ENCODE assay signal across 8 cellular contexts in the genomic region with DNA sequence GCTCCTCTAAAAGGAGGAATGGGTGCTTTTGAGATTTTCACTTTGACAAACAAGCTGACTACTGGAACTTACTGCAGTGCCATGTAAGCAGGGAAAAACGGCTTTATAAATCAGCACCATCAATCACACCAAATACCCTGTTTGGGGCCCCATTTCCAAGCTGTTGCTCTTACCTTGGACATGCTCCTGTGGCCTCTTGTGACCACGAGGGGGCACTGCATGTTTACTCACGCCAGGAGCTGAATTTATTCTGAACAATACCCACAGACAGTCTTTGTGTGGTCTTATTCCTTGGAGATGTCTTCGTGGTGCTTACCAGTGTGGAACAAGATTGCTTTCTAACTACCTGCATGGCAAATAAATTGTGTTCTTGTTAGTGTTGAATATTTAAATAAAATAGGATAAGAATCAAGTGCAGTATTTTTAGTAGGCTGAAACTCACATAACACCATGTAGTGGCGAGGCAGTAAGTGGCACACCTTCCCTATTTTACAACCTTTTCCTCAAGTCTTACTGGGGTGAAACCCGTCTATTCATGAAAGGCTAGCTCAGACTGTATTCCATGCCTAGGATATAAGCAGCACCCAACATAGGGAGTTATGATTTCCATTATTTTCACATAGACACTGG.
DNase-seq lines count a peak whose midpoint lies in the region; ATAC-seq and TF ChIP-seq lines count a peak whose summit lies in the region.

No MANE protein-coding gene starts in this region.

- H3K18ac ChIP-seq in neuronal stem cell (ENCODE audit: low read length): no peak overlapping the region

- no peak overlapping the region for H4K8ac ChIP-seq in neuronal stem cell (ENCODE audit: low read depth, low read length)

- no peak overlapping the region for H2AK5ac ChIP-seq in neuronal stem cell (ENCODE audit: low read depth, low read length)

- H3K27me3 ChIP-seq in H7 (ENCODE audit: control insufficient read depth, insufficient read depth, low read length): no peaks in the 10 kb centered on the region
- H3K27me3 ChIP-seq in neuronal stem cell (ENCODE audit: control insufficient read depth in 3 of 3, insufficient read depth in 3 of 3, low read depth in 1 of 3, low read length in 3 of 3): peaks cover 0 to 5% (median 0%) of the 10 kb centered on the region in 3 experiments

- no peak overlapping the region for H2BK12ac ChIP-seq in neuronal stem cell (ENCODE audit: low read length)

- TF ChIP-seq CTCF in VCaP (conservative IDR thresholded peaks at IDR 0.05) (peak; percentile 76), fibroblast of the aortic adventitia (IDR thresholded peaks at IDR 0.05; ENCODE audit: insufficient read depth, low read length) (peak; percentile 55)

- no peak overlapping the region for H3K4ac ChIP-seq in neuronal stem cell (ENCODE audit: low read length)

- H3K79me1 ChIP-seq in neuronal stem cell (ENCODE audit: low read depth, low read length): no peaks in the 10 kb centered on the region

- H2BK5ac ChIP-seq in neuronal stem cell (ENCODE audit: low read length): no peak overlapping the region

- H3K36me3 ChIP-seq in H7 (replicated peaks; ENCODE audit: control insufficient read depth, insufficient read depth, low read length): no peaks in the 10 kb centered on the region
- no peaks in the 10 kb centered on the region for H3K36me3 ChIP-seq in neuronal stem cell (replicated peaks in 1 of 2; ENCODE audit: control insufficient read depth in 2 of 2, insufficient read depth in 2 of 2, low read length in 2 of 2)

- H2AFZ ChIP-seq in neuronal stem cell (ENCODE audit: low read length): peak overlapping the region; percentile 5

- no CpG with 5 or more reads among the region's 6 CpGs for WGBS in neuronal stem cell (ENCODE audit: extremely low coverage in 2 of 2, insufficient read length in 2 of 2, insufficient replicate concordance in 1 of 2), 2 donors

- no peak overlapping the region for H3K4me3 ChIP-seq in H7 (ENCODE audit: insufficient read depth, low read depth, low read length)
- no peak overlapping the region for H3K4me3 ChIP-seq in fibroblast of the aortic adventitia (ENCODE audit: low read depth, low read length)
- H3K4me3 ChIP-seq in neuronal stem cell (ENCODE audit: low read length in 2 of 2): no peak overlapping the region

- H3K9me3 ChIP-seq in neuronal stem cell (replicated peaks in 1 of 2; ENCODE audit: control insufficient read depth in 2 of 2, insufficient read depth in 1 of 2, low read depth in 1 of 2, low read length in 2 of 2): no peaks in the 10 kb centered on the region

- no peak overlapping the region for H3K27ac ChIP-seq in VCaP
- H3K27ac ChIP-seq in neuronal stem cell (replicated peaks; ENCODE audit: low read length): no peak overlapping the region

- H3K4me2 ChIP-seq in neuronal stem cell (ENCODE audit: insufficient read depth, low read length, poor library complexity, severe bottlenecking): no peak overlapping the region

- peak; percentile 21 for DNase-seq in SKM-1 treated with dmso at 0.1 percent for 144 hours (lab: John Stamatoyannopoulos, UW; ENCODE audit: unreplicated experiment)
- DNase-seq in SKM-1 (lab: John Stamatoyannopoulos, UW; ENCODE audit: unreplicated experiment): no peak
- peak; percentile 49 for DNase-seq in H7
- DNase-seq in NCI-H1048 (lab: John Stamatoyannopoulos, UW): peak; percentile 4
- peak; percentile 24 for DNase-seq in fibroblast of the aortic adventitia (ENCODE audit: low read depth)
- peak; percentile 73 for DNase-seq in neuronal stem cell (ENCODE audit: low spot score)

- H3K4me1 ChIP-seq in neuronal stem cell (ENCODE audit: control insufficient read depth in 2 of 2, insufficient read depth in 1 of 2, low read depth in 1 of 2, low read length in 2 of 2): peaks cover 0 to 7% of the 10 kb centered on the region in 2 donors

- no peak overlapping the region for H3K9ac ChIP-seq in neuronal stem cell (ENCODE audit: low read depth, low read length, poor library complexity)

- no peak overlapping the region for H2BK15ac ChIP-seq in neuronal stem cell (ENCODE audit: low read length)

- H3K14ac ChIP-seq in neuronal stem cell (ENCODE audit: low read length): no peak overlapping the region

- H2BK120ac ChIP-seq in neuronal stem cell (ENCODE audit: low read depth, low read length): no peak overlapping the region

- no peak for ATAC-seq in GM21737 (IDR thresholded peaks at IDR 0.05; ENCODE audit: unreplicated experiment)

- no peak overlapping the region for H4K91ac ChIP-seq in neuronal stem cell (ENCODE audit: low read depth, low read length, poor library complexity)

- no peak overlapping the region for H3K23ac ChIP-seq in neuronal stem cell (ENCODE audit: low read depth, low read length, poor library complexity)
